ENCODE assay signal across 8 cellular contexts in the genomic region with DNA sequence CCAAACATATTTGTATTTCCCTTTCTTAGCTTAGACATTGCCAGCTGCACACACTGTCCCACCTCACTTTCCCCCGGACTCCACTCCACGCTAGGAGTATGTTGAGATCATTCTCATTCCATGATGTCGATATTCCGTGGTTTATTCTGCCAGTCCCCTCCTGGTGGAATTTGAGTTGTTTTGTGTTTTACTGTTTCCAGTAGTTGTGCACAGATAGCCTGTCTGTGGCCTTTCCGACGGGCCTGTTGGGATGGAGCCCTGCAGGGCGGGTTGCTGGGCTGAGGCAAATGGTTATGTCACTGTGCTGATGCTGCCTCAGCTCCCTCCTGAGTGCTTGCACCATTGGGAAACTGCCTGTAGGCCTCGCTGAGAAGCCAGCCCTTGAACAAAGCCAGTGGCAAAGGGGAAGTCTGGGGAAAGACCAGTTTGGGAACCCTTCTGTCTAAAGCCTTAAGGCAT. TPM values are rescaled to one million over a fixed set of nuclear protein-coding genes. Genes with fewer than 3 reads are reported as not detected.
A peak's percentile ranks its signal among the peaks of the same experiment; 100 is the strongest.
DNase-seq lines count a peak whose midpoint lies in the region; ATAC-seq and TF ChIP-seq lines count a peak whose summit lies in the region.

No MANE protein-coding gene starts in this region.

- H3K9ac ChIP-seq in neuronal stem cell (ENCODE audit: low read depth, low read length, poor library complexity) = no peak overlapping the region

- DNase-seq in HEK293T (ENCODE audit: extremely low spot score) (peak; percentile 65), globus pallidus (ENCODE audit: low spot score) (peak; percentile 82), putamen (ENCODE audit: low spot score) (peak; percentile 68), neuronal stem cell (ENCODE audit: low spot score) (no peak), activated gamma-delta T cell (lab: John Stamatoyannopoulos, UW) (no peak)
- no peak for DNase-seq in activated CD8-positive, alpha-beta T cell treated with anti-CD3 and anti-CD28 coated beads, Interleukin-2, amount 10 ng/mL, durations not matched to agents 7 days and 5 days
- DNase-seq in activated CD4-positive, CD25-positive, alpha-beta regulatory T cell (lab: John Stamatoyannopoulos, UW) = no peak

- no peak for ATAC-seq in activated CD8-positive, alpha-beta T cell treated with anti-CD3 and anti-CD28 coated beads, Interleukin-2, amount 10 ng/mL, durations not matched to agents 7 days and 5 days
- ATAC-seq in HG02588 (IDR thresholded peaks at IDR 0.05; ENCODE audit: unreplicated experiment) = no peak

- no peak overlapping the region for H4K8ac ChIP-seq in neuronal stem cell (ENCODE audit: low read depth, low read length)

- peaks cover 59% of the 10 kb centered on the region for H3K4me1 Mint-ChIP-seq in activated CD8-positive, alpha-beta T cell treated with anti-CD3 and anti-CD28 coated beads, Interleukin-2, amount 10 ng/mL, durations not matched to agents 7 days and 5 days (ENCODE audit: low read depth)

- no peak overlapping the region for H2AK5ac ChIP-seq in neuronal stem cell (ENCODE audit: low read depth, low read length)

- peak overlapping the region; percentile 59 for H3K27ac Mint-ChIP-seq in activated CD8-positive, alpha-beta T cell treated with anti-CD3 and anti-CD28 coated beads, Interleukin-2, amount 10 ng/mL, durations not matched to agents 7 days and 5 days

- no peaks in the 10 kb centered on the region for H3K27me3 Mint-ChIP-seq in activated CD8-positive, alpha-beta T cell treated with anti-CD3 and anti-CD28 coated beads, Interleukin-2, amount 10 ng/mL, durations not matched to agents 7 days and 5 days (ENCODE audit: low read depth)

- no peak overlapping the region for H3K14ac ChIP-seq in neuronal stem cell (ENCODE audit: low read length)

- peaks cover 6 to 17% of the 10 kb centered on the region in 2 donors for H3K4me1 ChIP-seq in neuronal stem cell (ENCODE audit: control insufficient read depth in 2 of 2, insufficient read depth in 1 of 2, low read depth in 1 of 2, low read length in 2 of 2)

- no peak overlapping the region for H3K23ac ChIP-seq in neuronal stem cell (ENCODE audit: low read depth, low read length, poor library complexity)

- no peak overlapping the region for H3K4me3 Mint-ChIP-seq in activated CD8-positive, alpha-beta T cell treated with anti-CD3 and anti-CD28 coated beads, Interleukin-2, amount 10 ng/mL, durations not matched to agents 7 days and 5 days

- no peak overlapping the region for H2BK5ac ChIP-seq in neuronal stem cell (ENCODE audit: low read length)

- WGBS in neuronal stem cell (ENCODE audit: extremely low coverage in 2 of 2, insufficient read length in 2 of 2, insufficient replicate concordance in 1 of 2), 2 donors = no CpG with 5 or more reads among the region's 8 CpGs

- H2BK15ac ChIP-seq in neuronal stem cell (ENCODE audit: low read length) = no peak overlapping the region

- POLR2A ChIA-PET in HEK293T (lab: Yijun Ruan, JAX) = interaction anchor here (1.7 kb wide), 1 partner anchor 13 kb away, joined by 9 read pairs; a partner anchor contains a TSS
- POLR2A ChIA-PET in activated CD8-positive, alpha-beta T cell treated with anti-CD3 and anti-CD28 coated beads, Interleukin-2, amount 10 ng/mL, durations not matched to agents 7 days and 5 days (lab: Charles Lee) = no interaction called here

- H2BK12ac ChIP-seq in neuronal stem cell (ENCODE audit: low read length) = no peak overlapping the region

- no peaks in the 10 kb centered on the region for H3K9me3 Mint-ChIP-seq in activated CD8-positive, alpha-beta T cell treated with anti-CD3 and anti-CD28 coated beads, Interleukin-2, amount 10 ng/mL, durations not matched to agents 7 days and 5 days (ENCODE audit: insufficient read depth)

- peaks cover 39% of the 10 kb centered on the region for H3K36me3 Mint-ChIP-seq in activated CD8-positive, alpha-beta T cell treated with anti-CD3 and anti-CD28 coated beads, Interleukin-2, amount 10 ng/mL, durations not matched to agents 7 days and 5 days (ENCODE audit: low read depth)

- no peak overlapping the region for H3K4me2 ChIP-seq in neuronal stem cell (ENCODE audit: insufficient read depth, low read length, poor library complexity, severe bottlenecking)

- peaks cover 0 to 7% of the 10 kb centered on the region in 2 donors for H3K9me3 ChIP-seq in neuronal stem cell (replicated peaks in 1 of 2; ENCODE audit: control insufficient read depth in 2 of 2, insufficient read depth in 1 of 2, low read depth in 1 of 2, low read length in 2 of 2)

- no peak overlapping the region for H3K4me3 ChIP-seq in neuronal stem cell (ENCODE audit: low read length in 2 of 2)

- no peak overlapping the region for H3K27ac ChIP-seq in neuronal stem cell (replicated peaks; ENCODE audit: low read length)

- no peaks in the 10 kb centered on the region for H3K27me3 ChIP-seq in neuronal stem cell (ENCODE audit: control insufficient read depth in 3 of 3, insufficient read depth in 3 of 3, low read depth in 1 of 3, low read length in 3 of 3)

- H2BK120ac ChIP-seq in neuronal stem cell (ENCODE audit: low read depth, low read length) = no peak overlapping the region

- CTCF ChIA-PET in HEK293T (lab: Yijun Ruan, JAX) = no interaction called here
- CTCF ChIA-PET in activated CD8-positive, alpha-beta T cell treated with anti-CD3 and anti-CD28 coated beads, Interleukin-2, amount 10 ng/mL, durations not matched to agents 7 days and 5 days (lab: Charles Lee) = interaction anchor here (0.8 kb wide), 1 partner anchor 11 kb away, joined by 3 read pairs; no protein-coding TSS in a partner anchor

- H4K91ac ChIP-seq in neuronal stem cell (ENCODE audit: low read depth, low read length, poor library complexity) = no peak overlapping the region

- peaks cover 14% of the 10 kb centered on the region for H3K79me1 ChIP-seq in neuronal stem cell (ENCODE audit: low read depth, low read length)

- H2AFZ ChIP-seq in neuronal stem cell (ENCODE audit: low read length) = no peak overlapping the region

- H3K36me3 ChIP-seq in neuronal stem cell (replicated peaks in 1 of 2; ENCODE audit: control insufficient read depth in 2 of 2, insufficient read depth in 2 of 2, low read length in 2 of 2) = no peaks in the 10 kb centered on the region

- H3K18ac ChIP-seq in neuronal stem cell (ENCODE audit: low read length) = no peak overlapping the region

- no peak overlapping the region for H3K4ac ChIP-seq in neuronal stem cell (ENCODE audit: low read length)

TF ChIP-seq in HEK293T, 16 proteins besides CTCF, POLR2A, EP300 and RAD21:
- no peak for TF ChIP-seq L3MBTL2 (conservative IDR thresholded peaks at IDR 0.05)
- no peak for TF ChIP-seq ARNT (IDR thresholded peaks at IDR 0.05)
- no peak for TF ChIP-seq ELF4 (IDR thresholded peaks at IDR 0.05)
- TF ChIP-seq ZNF384 (IDR thresholded peaks at IDR 0.05) = no peak
- no peak for TF ChIP-seq LEF1 (IDR thresholded peaks at IDR 0.05; ENCODE audit: borderline replicate concordance)
- no peak for TF ChIP-seq FOXA1 (IDR thresholded peaks at IDR 0.05)
- no peak for TF ChIP-seq CTBP1 (IDR thresholded peaks at IDR 0.05; ENCODE audit: borderline replicate concordance)
- no peak for TF ChIP-seq FOXK2 (IDR thresholded peaks at IDR 0.05)
- no peak for TF ChIP-seq BHLHE40 (IDR thresholded peaks at IDR 0.05; ENCODE audit: borderline replicate concordance)
- TF ChIP-seq TARDBP (IDR thresholded peaks at IDR 0.05) = no peak
- no peak for TF ChIP-seq NFRKB (IDR thresholded peaks at IDR 0.05)
- TF ChIP-seq, protein P1, sequence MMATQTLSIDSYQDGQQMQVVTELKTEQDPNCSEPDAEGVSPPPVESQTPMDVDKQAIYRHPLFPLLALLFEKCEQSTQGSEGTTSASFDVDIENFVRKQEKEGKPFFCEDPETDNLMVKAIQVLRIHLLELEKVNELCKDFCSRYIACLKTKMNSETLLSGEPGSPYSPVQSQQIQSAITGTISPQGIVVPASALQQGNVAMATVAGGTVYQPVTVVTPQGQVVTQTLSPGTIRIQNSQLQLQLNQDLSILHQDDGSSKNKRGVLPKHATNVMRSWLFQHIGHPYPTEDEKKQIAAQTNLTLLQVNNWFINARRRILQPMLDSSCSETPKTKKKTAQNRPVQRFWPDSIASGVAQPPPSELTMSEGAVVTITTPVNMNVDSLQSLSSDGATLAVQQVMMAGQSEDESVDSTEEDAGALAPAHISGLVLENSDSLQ (IDR thresholded peaks at IDR 0.05) = no peak
- TF ChIP-seq SUZ12 (IDR thresholded peaks at IDR 0.05) = no peak
- no peak for TF ChIP-seq FOXM1 (IDR thresholded peaks at IDR 0.05; ENCODE audit: borderline replicate concordance)
- TF ChIP-seq SP1 (IDR thresholded peaks at IDR 0.05) = no peak
- TF ChIP-seq HDGF (IDR thresholded peaks at IDR 0.05; ENCODE audit: borderline replicate concordance) = no peak

RNA-seq across cellular contexts. Expression of a gene that starts 12.8 kb away (rescaled TPM):
- total RNA-seq in activated CD8-positive, alpha-beta T cell treated with anti-CD3 and anti-CD28 coated beads, Interleukin-2, amount 10 ng/mL, durations not matched to agents 7 days and 5 days = 10 to 100 TPM; 72.2 to 82.7 TPM
- polyA plus RNA-seq in neuronal stem cell (2013, experiment 1 of 2) = 11.6 TPM
- polyA plus RNA-seq in neuronal stem cell (2013, experiment 2 of 2) = 12.2 TPM

Comparison
In these comparisons a context has a peak if more than half of its experiments do, and no peak if none do; other contexts are left out.
1. DNase-seq: peak in HEK293T (single experiment), globus pallidus (single experiment) and putamen (single experiment); none in activated CD8-positive, alpha-beta T cell treated with anti-CD3 and anti-CD28 coated beads, Interleukin-2, amount 10 ng/mL, durations not matched to agents 7 days and 5 days (single experiment), neuronal stem cell (single experiment), activated CD4-positive, CD25-positive, alpha-beta regulatory T cell (0 of 4) and activated gamma-delta T cell (single experiment).